In genomic region chr14:98208074-98208675, GRCh38 we compare ENCODE assay signal across 1 cellular context.
TF ChIP-seq lines count a peak whose summit lies in the region.

No MANE protein-coding gene starts in this region.

TF ChIP-seq in GM12878, 131 proteins besides CTCF, POLR2A, EP300 and RAD21 (continued from another document):
- no peak for TF ChIP-seq CEBPZ (IDR thresholded peaks at IDR 0.05; ENCODE audit: low read depth, low read length)
- no peak; the same call in 1 of the 2 replicates for TF ChIP-seq NFIC (IDR thresholded peaks at IDR 0.05; ENCODE audit: low read depth, low read length)
- no peak for TF ChIP-seq ESRRA (IDR thresholded peaks at IDR 0.05; ENCODE audit: low read length)
- no peak; the same call in 1 of the 2 replicates for TF ChIP-seq ZNF687 (IDR thresholded peaks at IDR 0.05)
- no peak for TF ChIP-seq ZNF207 (IDR thresholded peaks at IDR 0.05; ENCODE audit: borderline replicate concordance)
- TF ChIP-seq CREB1 (IDR thresholded peaks at IDR 0.05; ENCODE audit: low read depth) = no peak
- TF ChIP-seq SIX5 (IDR thresholded peaks at IDR 0.05; ENCODE audit: low read depth, low read length, severe bottlenecking) = no peak
- TF ChIP-seq NR2C1 (IDR thresholded peaks at IDR 0.05) = no peak
- peak; percentile 41; the same call in 1 of the 2 replicates for TF ChIP-seq EED (IDR thresholded peaks at IDR 0.05; ENCODE audit: low read depth)
- no peak for TF ChIP-seq BCL11A (IDR thresholded peaks at IDR 0.05; ENCODE audit: low read depth, low read length)
- no peak for TF ChIP-seq ZNF274 (IDR thresholded peaks at IDR 0.05; ENCODE audit: insufficient read depth, insufficient read length)
- no peak for TF ChIP-seq CBX5 (IDR thresholded peaks at IDR 0.05; ENCODE audit: low read depth)
- no peak for TF ChIP-seq NRF1 (conservative IDR thresholded peaks at IDR 0.05; ENCODE audit: low read depth, low read length)
